17 cellular contexts compared by ENCODE assay signal in the genomic region with DNA sequence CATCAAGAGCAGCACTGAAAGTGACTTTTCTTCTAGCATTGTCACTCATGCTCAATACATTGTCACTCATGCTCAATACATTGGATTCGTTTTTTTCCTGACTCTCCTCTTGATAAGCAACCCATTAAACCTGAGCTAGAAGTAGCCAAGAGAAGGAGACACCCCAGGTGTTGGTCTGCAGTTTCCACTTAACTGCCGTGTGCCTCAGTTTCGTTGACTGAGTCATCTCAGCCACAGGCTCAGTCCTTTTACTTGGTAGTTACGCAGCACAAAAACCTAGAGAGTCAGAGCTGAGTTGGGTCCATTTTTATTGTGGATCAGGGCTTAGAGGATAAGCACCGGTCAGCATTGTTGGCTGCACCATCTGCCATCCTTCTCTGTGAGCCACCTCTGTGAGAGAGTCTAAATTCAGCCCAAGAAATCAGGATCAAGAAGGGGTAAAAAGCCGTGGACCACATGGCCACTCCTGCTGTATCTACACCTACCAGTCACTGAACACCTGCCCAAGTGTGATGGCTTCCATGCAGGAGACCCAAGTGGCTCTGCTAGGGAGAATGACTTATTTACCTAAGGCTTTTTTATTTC. TPM values are rescaled to one million over a fixed set of nuclear protein-coding genes. Genes with fewer than 3 reads are reported as not detected.
"Had no signal": no experiment of that assay in that cellular context is flagged by ENCODE, and none has a peak within 500 bp of the region (broad histone marks: within the 10 kb centered on the region; RNA-seq: fewer than 3 reads in every experiment).

No MANE protein-coding gene starts in this region.

- DNase-seq: activated CD4-positive, alpha-beta T cell treated with anti-CD3 and anti-CD28 coated beads for 1 hour; activated CD4-positive, alpha-beta T cell treated with anti-CD3 and anti-CD28 coated beads, Interleukin-2, amount 50 U/mL, for 48 hours; heart left ventricle; islet precursor cell; mammary epithelial cell; naive thymus-derived CD4-positive, alpha-beta T cell; stimulated activated CD4-positive, alpha-beta T cell treated with anti-CD3 and anti-CD28 coated beads, Interleukin-4, amount 100 ng/mL, for 24 hours; stimulated activated naive CD4-positive, alpha-beta T cell treated with Interleukin-2 at 50 U/mL for 16 hours had no signal

- H3K27me3 ChIP-seq: ascending aorta, heart left ventricle, neutrophil, right atrium auricular region, suprapubic skin had no signal

- H3K9me3 Mint-ChIP-seq: naive thymus-derived CD4-positive, alpha-beta T cell had no signal

- FAIRE-seq: bronchial epithelial cell, frontal cortex had no signal

- H3K27me3 Mint-ChIP-seq: naive thymus-derived CD4-positive, alpha-beta T cell had no signal

- H3K4me3 ChIP-seq: ascending aorta, heart left ventricle, mucosa of descending colon, right atrium auricular region, skin epidermis, suprapubic skin had no signal

- H3K9me3 ChIP-seq: ascending aorta, heart left ventricle, mucosa of descending colon, neutrophil, right atrium auricular region, suprapubic skin had no signal

- H3K27ac ChIP-seq: ascending aorta, heart left ventricle, neutrophil, right atrium auricular region, skin epidermis, suprapubic skin had no signal

- ATAC-seq: heart left ventricle; left lobe of liver; mucosa of descending colon; naive thymus-derived CD4-positive, alpha-beta T cell had no signal

- H3K4me3 Mint-ChIP-seq: naive thymus-derived CD4-positive, alpha-beta T cell had no signal

RNA-seq across cellular contexts. Expression of gene GINS2, which starts 11.3 kb away (rescaled TPM):
- total RNA-seq: ascending aorta had no signal
